15 cellular contexts compared by ENCODE assay signal in the genomic region with DNA sequence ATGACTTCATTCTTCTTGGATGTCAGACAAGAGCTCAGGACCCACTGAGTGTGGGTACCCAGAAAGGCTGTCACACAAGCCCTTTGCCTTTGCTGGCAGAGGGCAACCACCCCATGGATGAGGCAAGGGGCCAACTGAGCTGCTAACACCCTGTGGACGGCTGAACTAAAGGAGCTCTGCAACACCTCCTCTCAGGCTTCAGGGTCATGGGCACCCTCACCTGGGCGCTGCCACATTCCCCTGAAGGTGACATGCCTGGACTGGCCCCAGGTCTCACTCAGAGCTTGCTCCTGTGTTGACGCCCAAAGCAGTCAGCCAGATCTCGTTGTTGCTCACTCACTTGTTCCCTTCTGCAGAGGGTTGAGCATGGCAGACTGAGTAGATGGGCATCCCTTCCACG.
DNase-seq lines count a peak whose midpoint lies in the region; ATAC-seq and TF ChIP-seq lines count a peak whose summit lies in the region.
"Had no signal": no experiment of that assay in that cellular context is flagged by ENCODE, and none has a peak within 500 bp of the region (broad histone marks: within the 10 kb centered on the region; RNA-seq: fewer than 3 reads in every experiment).

No MANE protein-coding gene starts in this region.

- H3K4me1 ChIP-seq in thoracic aorta (ENCODE audit: control insufficient read depth in 1 of 2, low read depth in 2 of 2), result peaks cover 27 to 44% of the 10 kb centered on the region in 2 donors
- H3K4me1 ChIP-seq: Caco-2, HAP-1 had no signal

- no peak overlapping the region for H3K4me3 Mint-ChIP-seq in nephron progenitor cell
- H3K4me3 Mint-ChIP-seq: CD8-positive, alpha-beta memory T cell had no signal

- peaks cover 10% of the 10 kb centered on the region for H3K27me3 Mint-ChIP-seq in nephron progenitor cell (ENCODE audit: low read depth, poor library complexity)
- H3K27me3 Mint-ChIP-seq: CD8-positive, alpha-beta memory T cell had no signal

- ATAC-seq in left cardiac atrium (peak; percentile 17 to 34), left ventricle myocardium superior (no peak), thoracic aorta (ENCODE audit: insufficient number of reproducible peaks, low FRiP score, low read depth) (no peak)

- H3K27ac ChIP-seq in thoracic aorta, result peak overlapping the region; percentile 76 to 84
- H3K27ac ChIP-seq: 22Rv1 had no signal

- H3K27me3 ChIP-seq in thoracic aorta (replicated peaks; ENCODE audit: insufficient read depth), result no peaks in the 10 kb centered on the region

- no peaks in the 10 kb centered on the region for H3K9me3 Mint-ChIP-seq in nephron progenitor cell

- peak overlapping the region; percentile 5 for H3K27ac Mint-ChIP-seq in nephron progenitor cell
- H3K27ac Mint-ChIP-seq: CD8-positive, alpha-beta memory T cell had no signal

- no peak for TF ChIP-seq CTCF in nephron progenitor cell (IDR thresholded peaks at IDR 0.05)
- TF ChIP-seq CTCF in thoracic aorta (IDR thresholded peaks at IDR 0.05), result no peak

- no peaks in the 10 kb centered on the region for H3K36me3 ChIP-seq in thoracic aorta
- H3K36me3 ChIP-seq: HAP-1 had no signal

- no peaks in the 10 kb centered on the region for H3K36me3 Mint-ChIP-seq in nephron progenitor cell (ENCODE audit: low read depth)
- H3K36me3 Mint-ChIP-seq: CD8-positive, alpha-beta memory T cell had no signal

- H3K4me1 Mint-ChIP-seq in nephron progenitor cell, result peaks cover 3% of the 10 kb centered on the region
- H3K4me1 Mint-ChIP-seq: CD8-positive, alpha-beta memory T cell had no signal

- no peak for DNase-seq in left cardiac atrium
- no peak for DNase-seq in left ventricle myocardium superior
- no peak for DNase-seq in nephron progenitor cell
- DNase-seq in thoracic aorta (ENCODE audit: low spot score), result no peak
- DNase-seq in C1 segment of cervical spinal cord (lab: John Stamatoyannopoulos, UW), result no peak
- DNase-seq in NCI-H2196 (lab: John Stamatoyannopoulos, UW; ENCODE audit: unreplicated experiment), result no peak
- DNase-seq in RKO (ENCODE audit: low spot score), result no peak
- no peak for DNase-seq in glomerular visceral epithelial cell (ENCODE audit: extremely low spot score)
- DNase-seq: Caco-2; CD8-positive, alpha-beta memory T cell; DND-41; GDM1; GOT3 had no signal

- H3K9me3 ChIP-seq in thoracic aorta, result no peaks in the 10 kb centered on the region
- H3K9me3 ChIP-seq: Caco-2, HAP-1 had no signal

- intact Hi-C loops in left cardiac atrium (cut with DNase I) (no loop called here), left ventricle myocardium superior (cut with micrococcal nuclease) (no loop called here)

- H3K4me3 ChIP-seq in thoracic aorta, result no peak overlapping the region
- H3K4me3 ChIP-seq: HAP-1 had no signal

Comparison
In these comparisons a context has a peak if more than half of its experiments do, and no peak if none do; other contexts are left out.
1. ATAC-seq: peak in left cardiac atrium (2 of 2); none in left ventricle myocardium superior (single experiment) and thoracic aorta (single experiment).